Comparison of ENCODE assay signal across 1 cellular context in the genomic region with DNA sequence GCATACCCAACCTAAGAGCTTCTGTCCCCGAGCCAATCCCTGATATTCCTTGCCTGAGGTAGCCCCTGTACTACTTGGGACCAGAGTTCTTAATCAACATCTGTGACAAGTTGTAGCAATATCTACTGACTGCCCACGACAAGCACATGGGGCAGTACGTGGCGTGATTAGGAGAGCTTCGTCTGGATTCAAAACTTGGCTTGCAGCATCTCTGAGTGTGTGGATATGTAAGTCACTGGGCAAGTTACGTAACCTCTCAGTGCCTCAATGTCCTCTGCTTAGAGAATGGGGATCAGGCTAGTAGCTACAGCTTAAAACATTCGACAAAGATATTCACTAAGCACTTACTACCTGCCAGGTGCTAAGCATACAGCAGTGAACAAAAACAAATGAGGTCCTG.
TF ChIP-seq lines count a peak whose summit lies in the region.

No MANE protein-coding gene starts in this region.

TF ChIP-seq in HepG2, 621 proteins besides CTCF, POLR2A, EP300 and RAD21:
- TF ChIP-seq CEBPG (CRISPR knock-in tag; IDR thresholded peaks at IDR 0.05) (peak; percentile 72), CREB1 (IDR thresholded peaks at IDR 0.05) (no peak), CREB1 (CRISPR knock-in tag; IDR thresholded peaks at IDR 0.05) (0 out of 2 replicates have a peak, but pooled peaks have one; percentile 11), RNF2 (conservative IDR thresholded peaks at IDR 0.05; ENCODE audit: low read depth) (no peak), ATM (IDR thresholded peaks at IDR 0.05; ENCODE audit: borderline replicate concordance) (no peak), CEBPB (IDR thresholded peaks at IDR 0.05; ENCODE audit: borderline replicate concordance, low read depth, low read length) (peak; percentile 79; the same call in 1 of the 2 replicates)
